ENCODE assay signal across 8 cellular contexts in genomic region chr12:12714276-12715001, GRCh38. TPM values are rescaled to one million over a fixed set of nuclear protein-coding genes. Genes with fewer than 3 reads are reported as not detected.
DNase-seq lines count a peak whose midpoint lies in the region; ATAC-seq, FAIRE-seq and TF ChIP-seq lines count a peak whose summit lies in the region.

No MANE protein-coding gene starts in this region.

- H3K4me3 Mint-ChIP-seq in CD4-positive, alpha-beta memory T cell: peak overlapping the region; percentile 92 to 96 (median 94)

- WGBS in pancreas, 2 donors: 9 to 13% methylated on average over 23 of the region's 23 CpGs

- POLR2A ChIA-PET in CD4-positive, alpha-beta memory T cell (lab: Charles Lee; ENCODE audit: partially characterized antibody): interaction anchor here (0.6 to 33.8 kb wide), 38 partner anchors 5 to 1064 kb away, joined by 3 to 1446 read pairs (median 5); partner anchors contain the start of genes BORCS5, CDKN1B, CREBL2 and DUSP16

- no peak for FAIRE-seq in pancreas (lab: Jason Lieb, UNC)

- ATAC-seq in GM21390 (IDR thresholded peaks at IDR 0.05; ENCODE audit: unreplicated experiment): peak; percentile 27
- ATAC-seq in pancreas: peak in 3 of 4 donors; percentile 1 to 11 (median 3)
- ATAC-seq in left lobe of liver: no peak

- CTCF ChIA-PET in CD4-positive, alpha-beta memory T cell (lab: Charles Lee; ENCODE audit: partially characterized antibody): interaction anchor here (0.9 to 5.3 kb wide), 12 partner anchors 9 to 357 kb away, joined by 3 to 87 read pairs (median 5); partner anchors contain the start of gene BORCS5

- H3K27me3 ChIP-seq in CD4-positive, alpha-beta memory T cell (ENCODE audit: insufficient read depth, low read length): no peaks in the 10 kb centered on the region
- no peaks in the 10 kb centered on the region for H3K27me3 ChIP-seq in pancreas

- peaks cover 0 to 5% (median 0%) of the 10 kb centered on the region in 8 donors for H3K9me3 Mint-ChIP-seq in CD4-positive, alpha-beta memory T cell

- peaks cover 40% of the 10 kb centered on the region for H3K4me1 ChIP-seq in CD4-positive, alpha-beta memory T cell (ENCODE audit: insufficient read depth, low read length)
- H3K4me1 ChIP-seq in pancreas: peaks cover under 1 to 25% (median 24%) of the 10 kb centered on the region in 3 donors

- peaks cover 24 to 37% of the 10 kb centered on the region in 2 donors for H3K36me3 Mint-ChIP-seq in CD4-positive, alpha-beta memory T cell

- peaks cover 35 to 57% (median 46%) of the 10 kb centered on the region in 4 donors for H3K4me1 Mint-ChIP-seq in CD4-positive, alpha-beta memory T cell

- peak; percentile 30 for TF ChIP-seq CTCF in fibroblast of pulmonary artery (IDR thresholded peaks at IDR 0.05; ENCODE audit: low read length, missing control alignments)
- TF ChIP-seq CTCF in pancreas (IDR thresholded peaks at IDR 0.05): no peak

- peaks cover 16% of the 10 kb centered on the region for H3K36me3 ChIP-seq in CD4-positive, alpha-beta memory T cell (ENCODE audit: insufficient read depth, low read length)
- no peaks in the 10 kb centered on the region for H3K36me3 ChIP-seq in pancreas

- peak overlapping the region; percentile 96 to 99 (median 98) for H3K27ac Mint-ChIP-seq in CD4-positive, alpha-beta memory T cell

- DNase-seq in CD4-positive, alpha-beta memory T cell: peak; percentile 79 to 86 (median 83)
- peak; percentile 91 for DNase-seq in NCI-H2107 treated with DMSO at 0.1 percent for 48 hours (lab: John Stamatoyannopoulos, UW; ENCODE audit: unreplicated experiment)
- DNase-seq in activated T-cell treated with anti-CD3 and anti-CD28 coated beads, Interleukin-2, amount 50 U/mL, for 1 hour: peak; percentile 62
- no peak for DNase-seq in fibroblast of pulmonary artery (ENCODE audit: low read depth)
- DNase-seq in pancreas: peak in 4 of 6 donors; percentile 41 to 66 (median 58)
- DNase-seq in mucosa of gallbladder (ENCODE audit: low spot score): no peak
- no peak for DNase-seq in left lobe of liver (ENCODE audit: low spot score)

- H3K9me3 ChIP-seq in CD4-positive, alpha-beta memory T cell (ENCODE audit: control insufficient read depth in 1 of 2, low read length in 2 of 2): no peaks in the 10 kb centered on the region
- no peaks in the 10 kb centered on the region for H3K9me3 ChIP-seq in pancreas

- no peaks in the 10 kb centered on the region for H3K27me3 Mint-ChIP-seq in CD4-positive, alpha-beta memory T cell

- H3K27ac ChIP-seq in CD4-positive, alpha-beta memory T cell (ENCODE audit: low read depth, low read length): peak overlapping the region; percentile 95
- peak overlapping the region; percentile 31 to 100 (median 99) for H3K27ac ChIP-seq in pancreas

- peak overlapping the region; percentile 87 to 94 for H3K4me3 ChIP-seq in CD4-positive, alpha-beta memory T cell (ENCODE audit: low read length in 2 of 2)
- H3K4me3 ChIP-seq in fibroblast of pulmonary artery (replicated peaks; ENCODE audit: low read depth, low read length): peak overlapping the region; percentile 27
- H3K4me3 ChIP-seq in pancreas: peak overlapping the region in 3 of 4 donors; percentile 2 to 29 (median 10)

- intact Hi-C loops in CD4-positive, alpha-beta memory T cell (cut with micrococcal nuclease): loop anchor here (1.0 to 2.0 kb wide), 5 partner anchors 8 to 102 kb away; partner anchors contain the start of genes DDX47 and GPR19
- intact Hi-C loops in pancreas (cut with DNase I): loop anchor here in 1 of 3 donors (10.0 kb wide), 1 partner anchor 340 kb away; no protein-coding TSS in a partner anchor

RNA-seq across cellular contexts. Expression of gene CDKN1B, which starts 2.7 kb away (rescaled TPM):
- 100 to 1,000 TPM; 232 to 238 TPM for total RNA-seq in CD4-positive, alpha-beta memory T cell
- 10 to 100 TPM; 12.5 to 14.5 TPM for polyA plus RNA-seq in CD4-positive, alpha-beta memory T cell
- total RNA-seq in pancreas (10 to 100 TPM; 12.8 to 23.7 (median 16.9) TPM), mucosa of gallbladder (63.0 TPM), left lobe of liver (25.5 TPM)
- 10 to 100 TPM; 12.1 to 19.1 TPM for polyA plus RNA-seq in pancreas

RNA-seq across cellular contexts. Expression of gene GPR19, which starts 18.5 kb away (rescaled TPM):
- total RNA-seq in CD4-positive, alpha-beta memory T cell: 1 to 10 TPM; 3.4 to 4.4 TPM
- polyA plus RNA-seq in CD4-positive, alpha-beta memory T cell: 1 to 10 TPM in 1 of 2 donors, under 1 TPM in 1; 0.55 to 1.2 TPM
- total RNA-seq in pancreas: under 1 TPM in 4 of 6 donors, not detected in 2; 0.16 to 0.58 (median 0.26) TPM
- under 1 TPM; 0.27 to 0.82 TPM for polyA plus RNA-seq in pancreas
- total RNA-seq in mucosa of gallbladder: 0.26 TPM
- total RNA-seq in left lobe of liver: 0.18 TPM

Comparison
In these comparisons a context has a peak if more than half of its experiments do, and no peak if none do; other contexts are left out.
1. DNase-seq: peak in CD4-positive, alpha-beta memory T cell (5 of 5), NCI-H2107 treated with DMSO at 0.1 percent for 48 hours (single experiment), activated T-cell treated with anti-CD3 and anti-CD28 coated beads, Interleukin-2, amount 50 U/mL, for 1 hour (single experiment) and pancreas (4 of 6); none in fibroblast of pulmonary artery (single experiment), mucosa of gallbladder (single experiment) and left lobe of liver (single experiment).
2. H3K4me3 ChIP-seq: peak in every context shown above with its lines; median percentile 90 in CD4-positive, alpha-beta memory T cell; 27 in fibroblast of pulmonary artery; 10 in pancreas.